In genomic region chr12:31322651-31323248, GRCh38 we compare ENCODE assay signal across 8 cellular contexts. TPM values are rescaled to one million over a fixed set of nuclear protein-coding genes. Genes with fewer than 3 reads are reported as not detected.
A peak's percentile ranks its signal among the peaks of the same experiment; 100 is the strongest.
DNase-seq lines count a peak whose midpoint lies in the region; ATAC-seq, FAIRE-seq and TF ChIP-seq lines count a peak whose summit lies in the region.

No MANE protein-coding gene starts in this region.

- no peak for TF ChIP-seq CTCF in omental fat pad (IDR thresholded peaks at IDR 0.05)

- DNase-seq in GM12892 (ENCODE audit: insufficient read length) (no peak), NCI-H82 treated with DMSO at 0.1 percent for 48 hours (lab: John Stamatoyannopoulos, UW; ENCODE audit: unreplicated experiment) (peak; percentile 34), dermis blood vessel endothelial cell (peak; percentile 77), omental fat pad (ENCODE audit: low spot score) (no peak), inferior parietal cortex (ENCODE audit: extremely low spot score) (no peak), GM03348 (ENCODE audit: low spot score) (no peak)

- TF ChIP-seq POLR2A in GM12892 (IDR thresholded peaks at IDR 0.05; ENCODE audit: low read depth, low read length) = no peak

- ATAC-seq in omental fat pad (ENCODE audit: low FRiP score) (peak; percentile 45), HG02840 (IDR thresholded peaks at IDR 0.05; ENCODE audit: low FRiP score, unreplicated experiment) (no peak), GM19467 (IDR thresholded peaks at IDR 0.05; ENCODE audit: unreplicated experiment) (no peak)

- FAIRE-seq in GM12892 (lab: Jason Lieb, UNC) = peak; percentile 14

RNA-seq across cellular contexts. Expression of gene SINHCAF, which starts 3.2 kb away (rescaled TPM):
- polyA plus RNA-seq in GM12892 (2012; ENCODE audit: missing spikeins) = 90.6 TPM
- 99.3 and 136 TPM in 2 replicates for total RNA-seq in dermis blood vessel endothelial cell
- total RNA-seq in omental fat pad = 10 to 100 TPM; 15.8 to 62.7 (median 25.6) TPM

Comparison
In these comparisons a context has a peak if more than half of its experiments do, and no peak if none do; other contexts are left out.
1. DNase-seq: peak in NCI-H82 treated with DMSO at 0.1 percent for 48 hours (single experiment) and dermis blood vessel endothelial cell (single experiment); none in GM12892 (single experiment), omental fat pad (single experiment), inferior parietal cortex (single experiment) and GM03348 (single experiment).